ENCODE assay signal across 1 cellular context in genomic region chr2:133292267-133292666, GRCh38.
TF ChIP-seq lines count a peak whose summit lies in the region.

No MANE protein-coding gene starts in this region.

TF ChIP-seq in HEK293, 187 proteins besides CTCF, POLR2A, EP300 and RAD21 (continued from another document and continues in another):
- TF ChIP-seq TSHZ1 (tag by site-specific recombination; IDR thresholded peaks at IDR 0.05; ENCODE audit: borderline replicate concordance) (no peak), ZNF521 (tag by site-specific recombination; IDR thresholded peaks at IDR 0.05) (no peak), ZBTB8A (tag by site-specific recombination; IDR thresholded peaks at IDR 0.05) (peak; percentile 45; the same call in 1 of the 2 replicates), ZNF362 (tag by site-specific recombination; IDR thresholded peaks at IDR 0.05) (no peak), ZNF473 (tag by site-specific recombination; IDR thresholded peaks at IDR 0.05) (no peak), ZNF843 (tag by site-specific recombination; IDR thresholded peaks at IDR 0.05) (peak; percentile 83), ZNF350 (tag by site-specific recombination; IDR thresholded peaks at IDR 0.05) (no peak), ZNF292 (tag by site-specific recombination; IDR thresholded peaks at IDR 0.05; ENCODE audit: borderline replicate concordance, low read depth) (no peak), ZBTB44 (tag by site-specific recombination; IDR thresholded peaks at IDR 0.05) (no peak), ZNF37A (tag by site-specific recombination; IDR thresholded peaks at IDR 0.05) (no peak), ZNF335 (tag by site-specific recombination; conservative IDR thresholded peaks at IDR 0.05) (no peak), ZFHX2 (tag by site-specific recombination; conservative IDR thresholded peaks at IDR 0.05) (no peak), ZNF660 (tag by site-specific recombination; IDR thresholded peaks at IDR 0.05) (no peak), ZNF341 (tag by site-specific recombination; IDR thresholded peaks at IDR 0.05; ENCODE audit: low read depth) (no peak), ZNF398 (tag by site-specific recombination; IDR thresholded peaks at IDR 0.05) (no peak), ZNF23 (tag by site-specific recombination; IDR thresholded peaks at IDR 0.05; ENCODE audit: borderline replicate concordance) (no peak), ZNF132 (tag by site-specific recombination; IDR thresholded peaks at IDR 0.05; ENCODE audit: borderline replicate concordance) (no peak), ZBTB1 (tag by site-specific recombination; IDR thresholded peaks at IDR 0.05) (no peak), ZNF324 (tag by site-specific recombination; IDR thresholded peaks at IDR 0.05) (no peak), KLF17 (tag by site-specific recombination; IDR thresholded peaks at IDR 0.05) (no peak), ZNF416 (tag by site-specific recombination; IDR thresholded peaks at IDR 0.05) (no peak), OVOL3 (tag by site-specific recombination; IDR thresholded peaks at IDR 0.05) (no peak), ZNF202 (tag by site-specific recombination; IDR thresholded peaks at IDR 0.05; ENCODE audit: borderline replicate concordance) (no peak), ZNF580 (tag by site-specific recombination; IDR thresholded peaks at IDR 0.05) (no peak), KLF10 (tag by site-specific recombination; IDR thresholded peaks at IDR 0.05) (no peak), ZNF777 (tag by site-specific recombination; IDR thresholded peaks at IDR 0.05; ENCODE audit: borderline replicate concordance) (no peak), ZFP41 (tag by site-specific recombination; IDR thresholded peaks at IDR 0.05; ENCODE audit: borderline replicate concordance) (no peak), ZNF157 (tag by site-specific recombination; IDR thresholded peaks at IDR 0.05) (no peak), PBX3 (CRISPR knock-in tag; IDR thresholded peaks at IDR 0.05) (no peak), ZFP37 (tag by site-specific recombination; IDR thresholded peaks at IDR 0.05) (no peak), ZNF174 (tag by site-specific recombination; IDR thresholded peaks at IDR 0.05) (no peak), ZBTB26 (tag by site-specific recombination; optimal IDR thresholded peaks at IDR 0.05) (no peak), ZNF48 (tag by site-specific recombination; IDR thresholded peaks at IDR 0.05) (no peak), ZNF121 (tag by site-specific recombination; IDR thresholded peaks at IDR 0.05) (no peak), EGR2 (tag by site-specific recombination; IDR thresholded peaks at IDR 0.05; ENCODE audit: low read depth) (no peak), ZBTB48 (tag by site-specific recombination; IDR thresholded peaks at IDR 0.05) (no peak), TCF7L2 (IDR thresholded peaks at IDR 0.05; ENCODE audit: borderline replicate concordance, low read depth, low read length) (peak; percentile 86), INSM2 (tag by site-specific recombination; IDR thresholded peaks at IDR 0.05) (no peak), ZNF24 (tag by site-specific recombination; IDR thresholded peaks at IDR 0.05) (no peak), PRDM4 (tag by site-specific recombination; IDR thresholded peaks at IDR 0.05) (peak; percentile 51), SCRT1 (tag by site-specific recombination; IDR thresholded peaks at IDR 0.05; ENCODE audit: borderline replicate concordance) (no peak), ZNF785 (tag by site-specific recombination; IDR thresholded peaks at IDR 0.05) (no peak), SALL2 (tag by site-specific recombination; IDR thresholded peaks at IDR 0.05; ENCODE audit: borderline replicate concordance) (no peak), ZNF530 (tag by site-specific recombination; IDR thresholded peaks at IDR 0.05; ENCODE audit: low read depth) (no peak), BCL11B (tag by site-specific recombination; IDR thresholded peaks at IDR 0.05; ENCODE audit: low read depth) (0 out of 2 replicates have a peak, but pooled peaks have one; percentile 35), ZFP69B (tag by site-specific recombination; IDR thresholded peaks at IDR 0.05) (no peak), KLF7 (tag by site-specific recombination; IDR thresholded peaks at IDR 0.05; ENCODE audit: borderline replicate concordance) (no peak), ZNF624 (tag by site-specific recombination; IDR thresholded peaks at IDR 0.05) (no peak), ZNF623 (tag by site-specific recombination; IDR thresholded peaks at IDR 0.05) (no peak), SP7 (tag by site-specific recombination; IDR thresholded peaks at IDR 0.05) (no peak), YY2 (tag by site-specific recombination; IDR thresholded peaks at IDR 0.05) (no peak), ZNF488 (tag by site-specific recombination; IDR thresholded peaks at IDR 0.05) (no peak), ZNF610 (tag by site-specific recombination; IDR thresholded peaks at IDR 0.05; ENCODE audit: borderline replicate concordance) (no peak), SP2 (tag by site-specific recombination; IDR thresholded peaks at IDR 0.05) (no peak), ZNF10 (tag by site-specific recombination; IDR thresholded peaks at IDR 0.05) (no peak)
